ENCODE assay signal across 38 cellular contexts in the genomic region with DNA sequence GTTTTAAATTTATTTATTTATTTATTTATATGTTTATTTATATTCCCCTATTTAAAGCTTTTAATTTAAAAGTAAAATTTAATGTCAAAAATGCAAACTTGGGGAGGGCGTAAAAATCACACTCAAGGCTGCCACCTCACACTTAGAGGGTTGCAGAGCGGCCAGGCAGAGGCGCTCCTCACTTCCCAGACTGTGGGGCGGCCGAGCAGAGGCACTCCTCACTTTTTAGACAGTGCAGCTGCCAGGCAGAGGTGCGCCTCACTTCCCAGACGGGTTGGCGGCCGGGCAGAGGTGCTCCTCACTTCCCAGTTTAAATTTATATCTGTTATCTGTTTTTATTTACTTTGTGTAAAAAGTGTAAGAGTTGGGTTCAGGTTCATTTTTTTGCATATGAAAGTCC. TPM values are rescaled to one million over a fixed set of nuclear protein-coding genes. Genes with fewer than 3 reads are reported as not detected.
"Had no signal": no experiment of that assay in that cellular context is flagged by ENCODE, and none has a peak within 500 bp of the region (broad histone marks: within the 10 kb centered on the region; RNA-seq: fewer than 3 reads in every experiment).

No MANE protein-coding gene starts in this region.

- H3K4me3 ChIP-seq: ascending aorta, cardiac muscle cell had no signal

- H3K4me3 Mint-ChIP-seq: activated CD4-positive, alpha-beta memory T cell treated with anti-CD3 and anti-CD28 coated beads, Interleukin-2, amount 10 ng/mL, durations not matched to agents 7 days and 5 days; activated CD4-positive, alpha-beta T cell treated with anti-CD3 and anti-CD28 coated beads for 36 hours; activated CD4-positive, alpha-beta T cell treated with anti-CD3 and anti-CD28 coated beads, Interleukin-2, amount 10 ng/mL, durations not matched to agents 7 days and 5 days; activated CD8-positive, alpha-beta memory T cell treated with anti-CD3 and anti-CD28 coated beads, Interleukin-2, amount 10 ng/mL, durations not matched to agents 7 days and 5 days; activated CD8-positive, alpha-beta T cell treated with anti-CD3 and anti-CD28 coated beads, Interleukin-2, amount 10 ng/mL, durations not matched to agents 7 days and 5 days; activated naive CD4-positive, alpha-beta T cell treated with anti-CD3 and anti-CD28 coated beads, Interleukin-2, amount 10 ng/mL, durations not matched to agents 7 days and 5 days; activated naive CD4-positive, alpha-beta T cell treated with anti-CD3 and anti-CD28 coated beads, Interleukin-2, amount 50 U/mL, for 24 hours; activated naive CD8-positive, alpha-beta T cell; activated naive CD8-positive, alpha-beta T cell treated with anti-CD3 and anti-CD28 coated beads, Interleukin-2, amount 10 ng/mL, durations not matched to agents 7 days and 5 days; activated naive CD8-positive, alpha-beta T cell treated with anti-CD3 and anti-CD28 coated beads, Interleukin-2, amount 50 U/mL, for 24 hours; activated T-cell treated with anti-CD3 and anti-CD28 coated beads, Interleukin-2, amount 50 U/mL, for 24 hours; brain; central memory CD8-positive, alpha-beta T cell; T-helper 1 cell treated with Interleukin-12 subunit alpha and Interleukin-12 subunit beta and Interleukin-4 antibody, amounts not matched to agents 30 μg/mL and 1 μg/mL, for 36 hours; T-helper 2 cell treated with Interferon-gamma antibody and Interleukin-4, amounts not matched to agents 5 μg/mL and 100 μg/mL, for 36 hours had no signal

- H3K4me1 Mint-ChIP-seq: activated CD4-positive, alpha-beta memory T cell treated with anti-CD3 and anti-CD28 coated beads, Interleukin-2, amount 10 ng/mL, durations not matched to agents 7 days and 5 days; activated CD4-positive, alpha-beta T cell treated with anti-CD3 and anti-CD28 coated beads for 36 hours; activated CD4-positive, alpha-beta T cell treated with anti-CD3 and anti-CD28 coated beads, Interleukin-2, amount 10 ng/mL, durations not matched to agents 7 days and 5 days; activated CD8-positive, alpha-beta memory T cell treated with anti-CD3 and anti-CD28 coated beads, Interleukin-2, amount 10 ng/mL, durations not matched to agents 7 days and 5 days; activated naive CD4-positive, alpha-beta T cell treated with anti-CD3 and anti-CD28 coated beads, Interleukin-2, amount 10 ng/mL, durations not matched to agents 7 days and 5 days; activated naive CD4-positive, alpha-beta T cell treated with anti-CD3 and anti-CD28 coated beads, Interleukin-2, amount 50 U/mL, for 24 hours; activated naive CD8-positive, alpha-beta T cell treated with anti-CD3 and anti-CD28 coated beads, Interleukin-2, amount 10 ng/mL, durations not matched to agents 7 days and 5 days; activated naive CD8-positive, alpha-beta T cell treated with anti-CD3 and anti-CD28 coated beads, Interleukin-2, amount 50 U/mL, for 24 hours; brain; central memory CD8-positive, alpha-beta T cell had no signal

- H3K27me3 Mint-ChIP-seq: activated CD4-positive, alpha-beta memory T cell treated with anti-CD3 and anti-CD28 coated beads, Interleukin-2, amount 10 ng/mL, durations not matched to agents 7 days and 5 days; activated CD4-positive, alpha-beta T cell treated with anti-CD3 and anti-CD28 coated beads for 36 hours; activated CD4-positive, alpha-beta T cell treated with anti-CD3 and anti-CD28 coated beads, Interleukin-2, amount 10 ng/mL, durations not matched to agents 7 days and 5 days; activated CD8-positive, alpha-beta memory T cell treated with anti-CD3 and anti-CD28 coated beads, Interleukin-2, amount 10 ng/mL, durations not matched to agents 7 days and 5 days; activated naive CD4-positive, alpha-beta T cell treated with anti-CD3 and anti-CD28 coated beads, Interleukin-2, amount 10 ng/mL, durations not matched to agents 7 days and 5 days; activated naive CD4-positive, alpha-beta T cell treated with anti-CD3 and anti-CD28 coated beads, Interleukin-2, amount 50 U/mL, for 24 hours; activated naive CD8-positive, alpha-beta T cell; activated naive CD8-positive, alpha-beta T cell treated with anti-CD3 and anti-CD28 coated beads, Interleukin-2, amount 10 ng/mL, durations not matched to agents 7 days and 5 days; activated naive CD8-positive, alpha-beta T cell treated with anti-CD3 and anti-CD28 coated beads, Interleukin-2, amount 50 U/mL, for 24 hours; activated T-cell treated with anti-CD3 and anti-CD28 coated beads, Interleukin-2, amount 50 U/mL, for 24 hours; brain; central memory CD8-positive, alpha-beta T cell had no signal

- H3K9me3 ChIP-seq: ascending aorta had no signal

- H3K27ac Mint-ChIP-seq: activated CD4-positive, alpha-beta memory T cell treated with anti-CD3 and anti-CD28 coated beads, Interleukin-2, amount 10 ng/mL, durations not matched to agents 7 days and 5 days; activated CD4-positive, alpha-beta T cell treated with anti-CD3 and anti-CD28 coated beads for 36 hours; activated CD4-positive, alpha-beta T cell treated with anti-CD3 and anti-CD28 coated beads, Interleukin-2, amount 10 ng/mL, durations not matched to agents 7 days and 5 days; activated CD8-positive, alpha-beta memory T cell treated with anti-CD3 and anti-CD28 coated beads, Interleukin-2, amount 10 ng/mL, durations not matched to agents 7 days and 5 days; activated CD8-positive, alpha-beta T cell treated with anti-CD3 and anti-CD28 coated beads, Interleukin-2, amount 10 ng/mL, durations not matched to agents 7 days and 5 days; activated naive CD4-positive, alpha-beta T cell treated with anti-CD3 and anti-CD28 coated beads, Interleukin-2, amount 10 ng/mL, durations not matched to agents 7 days and 5 days; activated naive CD4-positive, alpha-beta T cell treated with anti-CD3 and anti-CD28 coated beads, Interleukin-2, amount 50 U/mL, for 24 hours; activated naive CD8-positive, alpha-beta T cell; activated naive CD8-positive, alpha-beta T cell treated with anti-CD3 and anti-CD28 coated beads, Interleukin-2, amount 10 ng/mL, durations not matched to agents 7 days and 5 days; activated naive CD8-positive, alpha-beta T cell treated with anti-CD3 and anti-CD28 coated beads, Interleukin-2, amount 50 U/mL, for 24 hours; activated T-cell treated with anti-CD3 and anti-CD28 coated beads, Interleukin-2, amount 50 U/mL, for 24 hours; activated T-helper 2 cell treated with anti-CD3 and anti-CD28 coated beads, Interferon-gamma antibody, Interleukin-2, Interleukin-4, amounts not matched to agents 10 μg/mL and 5 μg/mL and 100 μg/mL, durations not matched to agents 14 hours and 24 hours and 36 hours; brain; T-helper 1 cell treated with Interleukin-12 subunit alpha and Interleukin-12 subunit beta and Interleukin-4 antibody, amounts not matched to agents 30 μg/mL and 1 μg/mL, for 36 hours; T-helper 2 cell treated with Interferon-gamma antibody and Interleukin-4, amounts not matched to agents 5 μg/mL and 100 μg/mL, for 36 hours had no signal

- ATAC-seq: activated CD4-positive, alpha-beta T cell treated with anti-CD3 and anti-CD28 coated beads for 36 hours; activated CD4-positive, CD25-positive, alpha-beta regulatory T cell treated with anti-CD3 and anti-CD28 coated beads, Interleukin-2, amount 50 U/mL, for 24 hours; activated CD8-positive, alpha-beta memory T cell treated with anti-CD3 and anti-CD28 coated beads, Interleukin-2, amount 10 ng/mL, durations not matched to agents 7 days and 5 days; activated CD8-positive, alpha-beta T cell treated with anti-CD3 and anti-CD28 coated beads, Interleukin-2, amount 10 ng/mL, durations not matched to agents 7 days and 5 days; activated naive CD8-positive, alpha-beta T cell treated with anti-CD3 and anti-CD28 coated beads, Interleukin-2, amount 50 U/mL, for 24 hours had no signal

- H3K4me1 ChIP-seq: ascending aorta had no signal

- DNase-seq: activated CD4-positive, alpha-beta memory T cell treated with anti-CD3 and anti-CD28 coated beads, Interleukin-2, amount 10 ng/mL, durations not matched to agents 7 days and 5 days; activated CD4-positive, alpha-beta T cell treated with anti-CD3 and anti-CD28 coated beads for 1 hour; activated CD4-positive, alpha-beta T cell treated with anti-CD3 and anti-CD28 coated beads for 36 hours; activated CD4-positive, alpha-beta T cell treated with anti-CD3 and anti-CD28 coated beads for 48 hours; activated CD4-positive, alpha-beta T cell treated with anti-CD3 and anti-CD28 coated beads, Interleukin-2, amount 10 ng/mL, durations not matched to agents 7 days and 5 days; activated CD4-positive, alpha-beta T cell treated with anti-CD3 and anti-CD28 coated beads, Interleukin-2, amount 50 U/mL, for 48 hours; activated CD4-positive, CD25-positive, alpha-beta regulatory T cell; activated CD8-positive, alpha-beta memory T cell treated with anti-CD3 and anti-CD28 coated beads for 24 hours; activated CD8-positive, alpha-beta memory T cell treated with anti-CD3 and anti-CD28 coated beads, Interleukin-2, amount 10 ng/mL, durations not matched to agents 7 days and 5 days; activated CD8-positive, alpha-beta memory T cell treated with anti-CD3 and anti-CD28 coated beads, Interleukin-2, amount 50 U/mL, for 48 hours; activated CD8-positive, alpha-beta T cell treated with anti-CD3 and anti-CD28 coated beads, Interleukin-2, amount 10 ng/mL, durations not matched to agents 7 days and 5 days; activated effector memory CD4-positive, alpha-beta T cell treated with Interleukin-2 at 50 U/mL for 16 hours; activated gamma-delta T cell; activated naive CD4-positive, alpha-beta T cell treated with anti-CD3 and anti-CD28 coated beads, Interleukin-2, amount 10 ng/mL, durations not matched to agents 7 days and 5 days; activated naive CD4-positive, alpha-beta T cell treated with Interleukin-2 at 50 U/mL for 16 hours; activated naive CD8-positive, alpha-beta T cell treated with anti-CD3 and anti-CD28 coated beads, Interleukin-2, amount 10 ng/mL, durations not matched to agents 7 days and 5 days; activated naive CD8-positive, alpha-beta T cell treated with anti-CD3 and anti-CD28 coated beads, Interleukin-2, amount 50 U/mL, for 24 hours; activated T-cell treated with anti-CD3 and anti-CD28 coated beads, Interleukin-2, amount 50 U/mL, for 24 hours; activated T-cell treated with anti-CD3 and anti-CD28 coated beads, Interleukin-2, amount 50 U/mL, for 48 hours; amygdala; anterior cingulate cortex; caudate nucleus; cerebellar nuclear complex; T-helper 2 cell; T-helper 9 cell had no signal

- H3K9me3 Mint-ChIP-seq: activated CD4-positive, alpha-beta T cell treated with anti-CD3 and anti-CD28 coated beads, Interleukin-2, amount 10 ng/mL, durations not matched to agents 7 days and 5 days; activated naive CD4-positive, alpha-beta T cell treated with anti-CD3 and anti-CD28 coated beads, Interleukin-2, amount 50 U/mL, for 24 hours; activated naive CD8-positive, alpha-beta T cell treated with anti-CD3 and anti-CD28 coated beads, Interleukin-2, amount 10 ng/mL, durations not matched to agents 7 days and 5 days; activated naive CD8-positive, alpha-beta T cell treated with anti-CD3 and anti-CD28 coated beads, Interleukin-2, amount 50 U/mL, for 24 hours; central memory CD8-positive, alpha-beta T cell had no signal

- FAIRE-seq: bronchial epithelial cell, TTC549 had no signal

- H3K27me3 ChIP-seq: ascending aorta, cardiac muscle cell had no signal

- H3K27ac ChIP-seq: ascending aorta, cardiac muscle cell, VCaP had no signal

RNA-seq across cellular contexts. Expression of a gene that starts 10.0 kb away (rescaled TPM):
- total RNA-seq: ascending aorta had no signal
